ENCODE assay signal across 8 cellular contexts in genomic region chr16:56675685-56676210, GRCh38.
DNase-seq lines count a peak whose midpoint lies in the region; ATAC-seq lines count a peak whose summit lies in the region.

No MANE protein-coding gene starts in this region.

- no peak for ATAC-seq in GM21717 (IDR thresholded peaks at IDR 0.05; ENCODE audit: unreplicated experiment)

- H3K27ac ChIP-seq in HUES6 (ENCODE audit: low read depth, low read length) (peak overlapping the region; percentile 59; the same call in 1 of the 2 replicates), iPS DF 6.9 (ENCODE audit: low read length) (no peak overlapping the region)

- H3K4me1 ChIP-seq in HUES6 (ENCODE audit: control insufficient read depth, insufficient read depth, low read length) (peaks cover 30% of the 10 kb centered on the region), iPS DF 6.9 (ENCODE audit: control insufficient read depth, insufficient read depth, low read length) (0 out of 2 replicates have a peak, but pooled peaks cover 2% of the 10 kb centered on the region)

- H3K4me3 ChIP-seq in HUES6 (ENCODE audit: low read depth, low read length) (peak overlapping the region; percentile 73), iPS DF 6.9 (ENCODE audit: low read length) (peak overlapping the region; percentile 36; the same call in 1 of the 2 replicates)

- peaks cover 57% of the 10 kb centered on the region for H3K27me3 ChIP-seq in HUES6 (ENCODE audit: control insufficient read depth, insufficient read depth, low read length)
- peaks cover 10% of the 10 kb centered on the region for H3K27me3 ChIP-seq in iPS DF 6.9 (ENCODE audit: control insufficient read depth, insufficient read depth, low read length)

- peak; percentile 40 for DNase-seq in activated T-cell treated with anti-CD3 and anti-CD28 coated beads for 48 hours (ENCODE audit: low read depth)
- DNase-seq in iPS DF 6.9 (ENCODE audit: low read depth, low spot score) = no peak
- peak; percentile 70 for DNase-seq in stimulated activated CD4-positive, alpha-beta T cell treated with anti-CD3 and anti-CD28 coated beads, Interleukin-4, amount 100 ng/mL, for 1 hour
- no peak for DNase-seq in GDM1 (lab: John Stamatoyannopoulos, UW)
- DNase-seq in putamen (ENCODE audit: low spot score) = no peak
- no peak for DNase-seq in NCI-H1436 (lab: John Stamatoyannopoulos, UW)

- no peaks in the 10 kb centered on the region for H3K36me3 ChIP-seq in HUES6 (ENCODE audit: control insufficient read depth, insufficient read depth, low read length)
- no peaks in the 10 kb centered on the region for H3K36me3 ChIP-seq in iPS DF 6.9 (ENCODE audit: control insufficient read depth, insufficient read depth, low read length)

- peak overlapping the region; percentile 89 for H3K9ac ChIP-seq in HUES6 (ENCODE audit: low read length)

- no CpG with 5 or more reads among the region's 32 CpGs for WGBS in iPS DF 6.9 (ENCODE audit: insufficient coverage, insufficient read length)

- H3K9me3 ChIP-seq in HUES6 (ENCODE audit: control insufficient read depth, insufficient read depth, low read depth, low read length) (no peaks in the 10 kb centered on the region), iPS DF 6.9 (ENCODE audit: control insufficient read depth, insufficient read depth, low read length) (no peaks in the 10 kb centered on the region)

Comparison
In these comparisons a context has a peak if more than half of its experiments do, and no peak if none do; other contexts are left out.
1. DNase-seq: peak in activated T-cell treated with anti-CD3 and anti-CD28 coated beads for 48 hours (single experiment) and stimulated activated CD4-positive, alpha-beta T cell treated with anti-CD3 and anti-CD28 coated beads, Interleukin-4, amount 100 ng/mL, for 1 hour (single experiment); none in iPS DF 6.9 (single experiment), GDM1 (single experiment), putamen (single experiment) and NCI-H1436 (single experiment).